1 cellular context compared by ENCODE assay signal in the genomic region with DNA sequence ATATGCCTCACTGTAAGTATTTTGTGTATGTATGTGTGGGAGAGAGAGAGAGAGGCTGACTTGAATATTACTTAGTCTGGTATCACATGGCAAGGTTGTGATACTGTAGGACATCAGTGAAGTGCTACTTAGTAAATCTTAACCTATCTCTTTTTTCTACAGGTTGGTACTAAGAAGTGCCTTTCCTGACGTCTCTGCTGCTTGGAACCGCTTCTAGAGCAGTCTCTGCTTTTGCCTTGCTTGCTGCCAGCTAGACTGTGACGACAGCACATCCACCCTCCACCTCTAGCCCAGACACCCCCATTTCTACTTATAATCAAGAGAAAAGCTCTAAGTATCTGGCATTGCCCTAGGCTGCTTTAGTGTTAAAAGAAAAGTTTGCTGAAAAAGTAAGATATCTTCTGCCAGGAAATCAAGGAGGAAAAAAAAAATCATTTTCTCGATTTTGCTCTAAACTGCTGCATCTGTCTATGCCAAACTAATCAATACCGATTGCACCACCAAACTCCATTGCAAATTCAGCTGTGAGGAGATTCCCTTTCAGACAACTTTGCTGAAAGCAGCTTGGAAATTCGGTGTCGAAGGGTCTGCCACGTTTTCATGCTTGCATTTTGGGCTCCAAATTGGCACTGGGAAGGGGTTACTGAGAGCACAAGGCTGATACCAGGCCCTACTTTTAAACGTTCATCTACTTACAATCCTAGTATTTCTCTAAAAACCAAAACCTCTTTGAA.
TF ChIP-seq lines count a peak whose summit lies in the region.

No MANE protein-coding gene starts in this region.

TF ChIP-seq in A549, 52 proteins besides CTCF, POLR2A, EP300 and RAD21:
- no peak for TF ChIP-seq CHD4 (IDR thresholded peaks at IDR 0.05; ENCODE audit: borderline replicate concordance)
- no peak for TF ChIP-seq CBX2 (IDR thresholded peaks at IDR 0.05; ENCODE audit: borderline replicate concordance, low read depth)
- TF ChIP-seq BHLHE40 (IDR thresholded peaks at IDR 0.05; ENCODE audit: low read depth, low read length), result no peak
- TF ChIP-seq, protein P1, sequence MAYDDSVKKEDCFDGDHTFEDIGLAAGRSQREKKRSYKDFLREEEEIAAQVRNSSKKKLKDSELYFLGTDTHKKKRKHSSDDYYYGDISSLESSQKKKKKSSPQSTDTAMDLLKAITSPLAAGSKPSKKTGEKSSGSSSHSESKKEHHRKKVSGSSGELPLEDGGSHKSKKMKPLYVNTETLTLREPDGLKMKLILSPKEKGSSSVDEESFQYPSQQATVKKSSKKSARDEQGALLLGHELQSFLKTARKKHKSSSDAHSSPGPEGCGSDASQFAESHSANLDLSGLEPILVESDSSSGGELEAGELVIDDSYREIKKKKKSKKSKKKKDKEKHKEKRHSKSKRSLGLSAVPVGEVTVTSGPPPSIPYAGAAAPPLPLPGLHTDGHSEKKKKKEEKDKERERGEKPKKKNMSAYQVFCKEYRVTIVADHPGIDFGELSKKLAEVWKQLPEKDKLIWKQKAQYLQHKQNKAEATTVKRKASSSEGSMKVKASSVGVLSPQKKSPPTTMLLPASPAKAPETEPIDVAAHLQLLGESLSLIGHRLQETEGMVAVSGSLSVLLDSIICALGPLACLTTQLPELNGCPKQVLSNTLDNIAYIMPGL (CRISPR knock-in tag; IDR thresholded peaks at IDR 0.05; ENCODE audit: borderline replicate concordance), result no peak
- no peak for TF ChIP-seq MAFK (IDR thresholded peaks at IDR 0.05; ENCODE audit: partially characterized antibody)
- TF ChIP-seq PHF8 (IDR thresholded peaks at IDR 0.05; ENCODE audit: borderline replicate concordance, low read depth), result no peak
- no peak for TF ChIP-seq RARB (CRISPR knock-in tag; IDR thresholded peaks at IDR 0.05)
- TF ChIP-seq, protein P2, sequence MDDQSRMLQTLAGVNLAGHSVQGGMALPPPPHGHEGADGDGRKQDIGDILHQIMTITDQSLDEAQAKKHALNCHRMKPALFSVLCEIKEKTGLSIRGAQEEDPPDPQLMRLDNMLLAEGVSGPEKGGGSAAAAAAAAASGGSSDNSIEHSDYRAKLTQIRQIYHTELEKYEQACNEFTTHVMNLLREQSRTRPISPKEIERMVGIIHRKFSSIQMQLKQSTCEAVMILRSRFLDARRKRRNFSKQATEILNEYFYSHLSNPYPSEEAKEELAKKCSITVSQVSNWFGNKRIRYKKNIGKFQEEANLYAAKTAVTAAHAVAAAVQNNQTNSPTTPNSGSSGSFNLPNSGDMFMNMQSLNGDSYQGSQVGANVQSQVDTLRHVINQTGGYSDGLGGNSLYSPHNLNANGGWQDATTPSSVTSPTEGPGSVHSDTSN (IDR thresholded peaks at IDR 0.05), result no peak
- no peak for TF ChIP-seq KDM1A (IDR thresholded peaks at IDR 0.05; ENCODE audit: low read depth)
- no peak for TF ChIP-seq FOSL2 (IDR thresholded peaks at IDR 0.05)
- no peak for TF ChIP-seq FOSL2 (CRISPR knock-in tag; IDR thresholded peaks at IDR 0.05)
- no peak for TF ChIP-seq HOXB5 (CRISPR knock-in tag; IDR thresholded peaks at IDR 0.05)
- TF ChIP-seq SMC3 (IDR thresholded peaks at IDR 0.05), result no peak
- TF ChIP-seq HOXB13 (CRISPR knock-in tag; IDR thresholded peaks at IDR 0.05; ENCODE audit: low read depth), result no peak
- TF ChIP-seq NPAS2 (CRISPR knock-in tag; IDR thresholded peaks at IDR 0.05; ENCODE audit: borderline replicate concordance), result no peak
- no peak for TF ChIP-seq HDAC2 (IDR thresholded peaks at IDR 0.05)
- no peak for TF ChIP-seq JUNB (IDR thresholded peaks at IDR 0.05)
- no peak for TF ChIP-seq RCOR1 (IDR thresholded peaks at IDR 0.05; ENCODE audit: low read depth, low read length)
- TF ChIP-seq NFE2L2 (conservative IDR thresholded peaks at IDR 0.05; ENCODE audit: low read length), result no peak
- TF ChIP-seq HEYL (CRISPR knock-in tag; IDR thresholded peaks at IDR 0.05), result no peak
